Comparison of ENCODE assay signal across 9 cellular contexts in the genomic region with DNA sequence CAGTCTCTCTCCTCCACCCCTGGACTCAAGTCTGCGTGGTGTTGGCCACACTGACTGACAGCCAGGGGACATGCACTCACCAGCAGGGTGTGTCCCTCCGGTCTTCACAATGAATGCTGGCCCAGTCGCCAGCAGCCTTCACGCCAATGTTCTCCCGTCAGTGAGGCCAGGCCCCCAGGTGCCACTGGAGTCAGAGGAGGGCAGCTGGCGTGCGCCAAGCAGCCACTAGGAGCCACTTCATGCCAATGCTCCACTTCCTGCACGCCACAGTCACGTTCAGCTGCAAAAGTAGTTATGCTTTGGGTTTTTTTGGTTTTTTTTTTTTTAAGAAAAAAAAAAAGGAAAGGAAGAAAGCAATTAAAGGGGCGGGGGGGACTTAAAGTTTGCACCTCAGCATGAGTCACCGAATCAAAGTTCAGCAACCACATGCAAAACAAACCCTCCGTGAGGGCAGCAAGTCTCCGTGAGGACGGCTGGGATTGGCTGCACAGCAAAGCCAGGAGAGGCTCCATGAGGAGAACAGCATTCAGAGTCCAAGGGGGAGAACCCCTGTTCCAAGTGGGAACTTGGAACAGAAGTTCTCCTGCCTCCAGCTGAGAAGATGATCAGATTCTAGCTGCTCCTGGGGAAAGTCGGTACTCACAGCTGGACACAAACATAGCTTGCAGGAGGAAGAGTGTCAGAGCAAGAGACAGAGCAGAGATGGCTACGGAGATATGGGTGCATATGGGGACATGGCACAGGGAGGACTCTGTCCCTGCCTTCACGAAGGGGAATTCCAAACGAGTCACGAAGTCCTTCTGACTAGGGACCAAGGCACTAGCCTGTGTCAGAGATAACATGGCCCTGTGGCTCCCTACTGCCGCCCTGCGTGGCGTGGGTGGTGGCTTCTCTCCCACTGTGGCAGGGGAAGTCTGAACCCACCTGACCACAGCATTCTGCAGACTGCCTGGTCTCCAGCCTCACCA. TPM values are rescaled to one million over a fixed set of nuclear protein-coding genes. Genes with fewer than 3 reads are reported as not detected.
DNase-seq lines count a peak whose midpoint lies in the region; ATAC-seq and TF ChIP-seq lines count a peak whose summit lies in the region.
"Had no signal": no experiment of that assay in that cellular context is flagged by ENCODE, and none has a peak within 500 bp of the region (broad histone marks: within the 10 kb centered on the region; RNA-seq: fewer than 3 reads in every experiment).

A gene (minus strand): TSS at position 282 of the 968 bp plus-strand sequence. CDS start 10,471 bp downstream, outside the sequence.

- H3K27ac Mint-ChIP-seq in T-helper 17 cell, result peak within 1 kb of the TSS; percentile 100

- peaks cover 45% of the 10 kb centered on the region for H3K4me1 Mint-ChIP-seq in T-helper 17 cell

- H3K4me3 ChIP-seq in astrocyte of the cerebellum (ENCODE audit: low read depth, low read length) (no peak within 1 kb of the TSS), mononuclear cell (ENCODE audit: low read length) (peak within 1 kb of the TSS; percentile 48), stomach (peak within 1 kb of the TSS in 3 of 4 donors; percentile 12 to 24 (median 18))

- no peak for TF ChIP-seq POLR2A in stomach (IDR thresholded peaks at IDR 0.05)

- no peaks in the 10 kb centered on the region for H3K27me3 Mint-ChIP-seq in T-helper 17 cell

- peak; percentile 31 for TF ChIP-seq CTCF in astrocyte of the cerebellum (IDR thresholded peaks at IDR 0.05; ENCODE audit: low read depth, low read length, missing control alignments)
- TF ChIP-seq CTCF in stomach (IDR thresholded peaks at IDR 0.05), result peak in 2 of 7 experiments; percentile 20 to 30

- H3K9me3 ChIP-seq in T-helper 17 cell (ENCODE audit: control insufficient read depth, low read length, poor library complexity, severe bottlenecking) (no peaks in the 10 kb centered on the region), mononuclear cell (ENCODE audit: low read depth, low read length) (no peaks in the 10 kb centered on the region), stomach (no peaks in the 10 kb centered on the region)

- no peaks in the 10 kb centered on the region for H3K36me3 ChIP-seq in stomach

- peak within 1 kb of the TSS; percentile 100 for H3K4me3 Mint-ChIP-seq in T-helper 17 cell

- intact Hi-C loops in Right ventricle myocardium inferior (cut with DNase I) (no loop called here), cardiac septum (cut with DNase I) (no loop called here), stomach (cut with DNase I; ENCODE audit: low total_unique reads) (no loop called here)

- DNase-seq in Right ventricle myocardium inferior (ENCODE audit: missing footprints), result peak; percentile 84
- DNase-seq in cardiac septum (ENCODE audit: low spot score), result no peak
- peak; percentile 70 to 80 (median 76) for DNase-seq in T-helper 17 cell
- DNase-seq in astrocyte of the cerebellum (ENCODE audit: low read depth), result peak; percentile 36
- DNase-seq in stomach, result peak; percentile 59
- DNase-seq in NCI-H526 (lab: John Stamatoyannopoulos, UW), result no peak

- H3K27ac ChIP-seq in stomach, result peak within 1 kb of the TSS; percentile 2 to 77 (median 75)
- H3K27ac ChIP-seq: C4-2B had no signal

- H3K4me1 ChIP-seq in mononuclear cell (ENCODE audit: insufficient read depth, low read length), result peaks cover 66% of the 10 kb centered on the region
- H3K4me1 ChIP-seq in stomach, result peaks cover 4 to 42% (median 6%) of the 10 kb centered on the region in 4 donors

- ATAC-seq in Right ventricle myocardium inferior (peak; percentile 77), HG03280 (IDR thresholded peaks at IDR 0.05; ENCODE audit: unreplicated experiment) (peak; percentile 43), T-helper 17 cell (peak; percentile 73)

- in situ Hi-C loops in astrocyte of the cerebellum (cut with HindIII; ENCODE audit: low sequenced_read_pairs), result no loop called here

- TF ChIP-seq EP300 in stomach (IDR thresholded peaks at IDR 0.05), result no peak

- peaks cover 12% of the 10 kb centered on the region for H3K36me3 Mint-ChIP-seq in T-helper 17 cell (ENCODE audit: low read depth)

- no peaks in the 10 kb centered on the region for H3K27me3 ChIP-seq in mononuclear cell (ENCODE audit: insufficient read depth, low read length)
- H3K27me3 ChIP-seq in stomach, result no peaks in the 10 kb centered on the region

- 36 to 50% (median 39%) methylated on average over 20 to 22 of the region's 22 CpGs for WGBS in stomach, 5 donors

RNA-seq across cellular contexts. Expression of the gene that starts here (rescaled TPM):
- total RNA-seq in Right ventricle myocardium inferior (0.51 TPM), cardiac septum (0.35 TPM), T-helper 17 cell (100 to 1,000 TPM; 219 to 248 TPM), mononuclear cell (50.7 TPM), stomach (1 to 10 TPM in 2 of 5 donors, not detected in 3; 1.1 to 2.2 TPM)
- under 1 TPM; 0.31 to 0.85 (median 0.56) TPM for polyA plus RNA-seq in stomach

Comparison
In these comparisons a context has a peak if more than half of its experiments do, and no peak if none do; other contexts are left out.
1. RNA of the gene that starts here (total RNA-seq): 219 to 248 TPM in T-helper 17 cell and 50.7 TPM in mononuclear cell (single experiment); 0.51 TPM in Right ventricle myocardium inferior (single experiment), 0.35 TPM in cardiac septum (single experiment) and 1.1 to 2.2 TPM in stomach; every median in the first group is over 10 times any median in the second.
2. Peak in DNase-seq and ATAC-seq in Right ventricle myocardium inferior; RNA of the gene not detected or under 1 TPM.
3. DNase-seq: peak in T-helper 17 cell (3 of 3), astrocyte of the cerebellum (single experiment) and stomach (single experiment); none in cardiac septum (single experiment) and NCI-H526 (0 of 2).
4. Peak in every context shown above with its lines, with median percentiles within 50 percentile points of each other: ATAC-seq.